ENCODE assay signal across 1 cellular context in the genomic region with DNA sequence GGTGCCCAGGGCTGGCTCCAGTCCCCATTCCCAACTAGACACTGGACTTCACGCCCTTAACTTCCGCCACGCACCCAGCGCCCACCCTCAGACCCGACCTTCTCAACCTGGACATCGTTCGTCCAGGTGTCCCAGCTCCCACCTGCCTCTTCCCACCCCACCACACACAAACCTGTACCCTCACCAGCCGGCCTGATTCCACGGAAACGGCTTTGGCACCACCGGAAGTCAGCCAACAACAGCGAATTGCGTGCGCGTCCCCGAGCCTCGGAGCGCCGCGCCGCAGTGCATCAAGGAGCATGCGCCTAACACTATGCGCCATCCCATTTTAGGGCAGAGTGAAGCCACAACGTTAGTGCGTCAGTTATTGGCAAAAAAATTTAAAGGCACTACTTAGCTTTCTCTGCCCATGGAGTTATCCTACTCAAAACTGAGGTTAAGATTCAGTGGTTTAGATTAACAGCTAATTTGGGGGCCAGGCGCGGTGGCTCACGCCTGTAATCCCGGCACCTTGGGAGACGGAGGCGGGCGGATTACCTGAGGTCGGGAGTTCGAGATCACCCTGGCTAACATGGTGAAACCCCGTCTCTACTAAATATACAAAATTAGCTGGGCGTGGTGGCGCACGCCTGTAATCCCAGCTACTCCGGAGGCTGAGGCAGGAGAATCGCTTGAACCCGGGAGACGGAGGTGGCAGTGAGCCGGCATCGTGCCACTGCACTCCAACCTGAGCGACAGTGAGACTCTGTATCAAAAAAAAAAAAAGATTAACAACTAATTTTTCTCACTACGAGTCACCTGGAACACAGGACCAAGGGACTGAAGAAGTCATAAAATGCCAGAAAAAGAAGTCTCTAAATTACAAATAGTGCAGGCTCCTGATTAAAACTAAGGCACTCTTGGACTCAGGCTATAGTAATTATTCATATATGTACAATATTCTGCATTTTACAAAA.
TF ChIP-seq lines count a peak whose summit lies in the region.

A gene with protein sequence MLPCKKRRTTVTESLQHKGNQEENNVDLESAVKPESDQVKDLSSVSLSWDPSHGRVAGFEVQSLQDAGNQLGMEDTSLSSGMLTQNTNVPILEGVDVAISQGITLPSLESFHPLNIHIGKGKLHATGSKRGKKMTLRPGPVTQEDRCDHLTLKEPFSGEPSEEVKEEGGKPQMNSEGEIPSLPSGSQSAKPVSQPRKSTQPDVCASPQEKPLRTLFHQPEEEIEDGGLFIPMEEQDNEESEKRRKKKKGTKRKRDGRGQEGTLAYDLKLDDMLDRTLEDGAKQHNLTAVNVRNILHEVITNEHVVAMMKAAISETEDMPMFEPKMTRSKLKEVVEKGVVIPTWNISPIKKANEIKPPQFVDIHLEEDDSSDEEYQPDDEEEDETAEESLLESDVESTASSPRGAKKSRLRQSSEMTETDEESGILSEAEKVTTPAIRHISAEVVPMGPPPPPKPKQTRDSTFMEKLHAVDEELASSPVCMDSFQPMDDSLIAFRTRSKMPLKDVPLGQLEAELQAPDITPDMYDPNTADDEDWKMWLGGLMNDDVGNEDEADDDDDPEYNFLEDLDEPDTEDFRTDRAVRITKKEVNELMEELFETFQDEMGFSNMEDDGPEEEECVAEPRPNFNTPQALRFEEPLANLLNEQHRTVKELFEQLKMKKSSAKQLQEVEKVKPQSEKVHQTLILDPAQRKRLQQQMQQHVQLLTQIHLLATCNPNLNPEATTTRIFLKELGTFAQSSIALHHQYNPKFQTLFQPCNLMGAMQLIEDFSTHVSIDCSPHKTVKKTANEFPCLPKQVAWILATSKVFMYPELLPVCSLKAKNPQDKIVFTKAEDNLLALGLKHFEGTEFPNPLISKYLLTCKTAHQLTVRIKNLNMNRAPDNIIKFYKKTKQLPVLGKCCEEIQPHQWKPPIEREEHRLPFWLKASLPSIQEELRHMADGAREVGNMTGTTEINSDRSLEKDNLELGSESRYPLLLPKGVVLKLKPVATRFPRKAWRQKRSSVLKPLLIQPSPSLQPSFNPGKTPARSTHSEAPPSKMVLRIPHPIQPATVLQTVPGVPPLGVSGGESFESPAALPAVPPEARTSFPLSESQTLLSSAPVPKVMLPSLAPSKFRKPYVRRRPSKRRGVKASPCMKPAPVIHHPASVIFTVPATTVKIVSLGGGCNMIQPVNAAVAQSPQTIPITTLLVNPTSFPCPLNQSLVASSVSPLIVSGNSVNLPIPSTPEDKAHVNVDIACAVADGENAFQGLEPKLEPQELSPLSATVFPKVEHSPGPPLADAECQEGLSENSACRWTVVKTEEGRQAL (N-terminal part only) (minus strand): TSS at position 240 of the 956 bp plus-strand sequence. CDS start 3,434 bp downstream, outside the sequence.

TF ChIP-seq in GM12878, 131 proteins besides CTCF, POLR2A, EP300 and RAD21 (continued from another document):
- TF ChIP-seq ZNF592 (IDR thresholded peaks at IDR 0.05) (no peak), HCFC1 (IDR thresholded peaks at IDR 0.05; ENCODE audit: low read length) (peak; percentile 81), POU2F2 (IDR thresholded peaks at IDR 0.05; ENCODE audit: borderline replicate concordance, low read depth, low read length) (no peak), DPF2 (IDR thresholded peaks at IDR 0.05) (no peak), IRF4 (IDR thresholded peaks at IDR 0.05; ENCODE audit: low read depth, low read length) (no peak), GABPA (IDR thresholded peaks at IDR 0.05; ENCODE audit: low read depth) (peak; percentile 69; the same call in 1 of the 2 replicates), CEBPZ (IDR thresholded peaks at IDR 0.05; ENCODE audit: low read depth, low read length) (no peak), E4F1 (IDR thresholded peaks at IDR 0.05; ENCODE audit: borderline replicate concordance, partially characterized antibody) (peak; percentile 68), HDGF (IDR thresholded peaks at IDR 0.05) (peak; percentile 98), SPI1 (IDR thresholded peaks at IDR 0.05; ENCODE audit: borderline replicate concordance, insufficient read depth, low read depth, low read length) (no peak), YY1 (IDR thresholded peaks at IDR 0.05; ENCODE audit: low read depth, low read length) (peak; percentile 99), MTA2 (IDR thresholded peaks at IDR 0.05; ENCODE audit: low read depth) (peak; percentile 29; the same call in 1 of the 2 replicates), RUNX3 (IDR thresholded peaks at IDR 0.05; ENCODE audit: low read length) (no peak), RBBP5 (conservative IDR thresholded peaks at IDR 0.05) (no peak), IRF5 (IDR thresholded peaks at IDR 0.05; ENCODE audit: borderline replicate concordance) (no peak)
- TF ChIP-seq, protein P1, sequence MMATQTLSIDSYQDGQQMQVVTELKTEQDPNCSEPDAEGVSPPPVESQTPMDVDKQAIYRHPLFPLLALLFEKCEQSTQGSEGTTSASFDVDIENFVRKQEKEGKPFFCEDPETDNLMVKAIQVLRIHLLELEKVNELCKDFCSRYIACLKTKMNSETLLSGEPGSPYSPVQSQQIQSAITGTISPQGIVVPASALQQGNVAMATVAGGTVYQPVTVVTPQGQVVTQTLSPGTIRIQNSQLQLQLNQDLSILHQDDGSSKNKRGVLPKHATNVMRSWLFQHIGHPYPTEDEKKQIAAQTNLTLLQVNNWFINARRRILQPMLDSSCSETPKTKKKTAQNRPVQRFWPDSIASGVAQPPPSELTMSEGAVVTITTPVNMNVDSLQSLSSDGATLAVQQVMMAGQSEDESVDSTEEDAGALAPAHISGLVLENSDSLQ (IDR thresholded peaks at IDR 0.05), result 0 out of 2 replicates have a peak, but pooled peaks have one; percentile 8
- TF ChIP-seq, protein P2, sequence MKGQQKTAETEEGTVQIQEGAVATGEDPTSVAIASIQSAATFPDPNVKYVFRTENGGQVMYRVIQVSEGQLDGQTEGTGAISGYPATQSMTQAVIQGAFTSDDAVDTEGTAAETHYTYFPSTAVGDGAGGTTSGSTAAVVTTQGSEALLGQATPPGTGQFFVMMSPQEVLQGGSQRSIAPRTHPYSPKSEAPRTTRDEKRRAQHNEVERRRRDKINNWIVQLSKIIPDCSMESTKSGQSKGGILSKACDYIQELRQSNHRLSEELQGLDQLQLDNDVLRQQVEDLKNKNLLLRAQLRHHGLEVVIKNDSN (IDR thresholded peaks at IDR 0.05; ENCODE audit: borderline replicate concordance, extremely low read length, insufficient read depth, low read depth, low read length), result no peak
- TF ChIP-seq, protein P3, sequence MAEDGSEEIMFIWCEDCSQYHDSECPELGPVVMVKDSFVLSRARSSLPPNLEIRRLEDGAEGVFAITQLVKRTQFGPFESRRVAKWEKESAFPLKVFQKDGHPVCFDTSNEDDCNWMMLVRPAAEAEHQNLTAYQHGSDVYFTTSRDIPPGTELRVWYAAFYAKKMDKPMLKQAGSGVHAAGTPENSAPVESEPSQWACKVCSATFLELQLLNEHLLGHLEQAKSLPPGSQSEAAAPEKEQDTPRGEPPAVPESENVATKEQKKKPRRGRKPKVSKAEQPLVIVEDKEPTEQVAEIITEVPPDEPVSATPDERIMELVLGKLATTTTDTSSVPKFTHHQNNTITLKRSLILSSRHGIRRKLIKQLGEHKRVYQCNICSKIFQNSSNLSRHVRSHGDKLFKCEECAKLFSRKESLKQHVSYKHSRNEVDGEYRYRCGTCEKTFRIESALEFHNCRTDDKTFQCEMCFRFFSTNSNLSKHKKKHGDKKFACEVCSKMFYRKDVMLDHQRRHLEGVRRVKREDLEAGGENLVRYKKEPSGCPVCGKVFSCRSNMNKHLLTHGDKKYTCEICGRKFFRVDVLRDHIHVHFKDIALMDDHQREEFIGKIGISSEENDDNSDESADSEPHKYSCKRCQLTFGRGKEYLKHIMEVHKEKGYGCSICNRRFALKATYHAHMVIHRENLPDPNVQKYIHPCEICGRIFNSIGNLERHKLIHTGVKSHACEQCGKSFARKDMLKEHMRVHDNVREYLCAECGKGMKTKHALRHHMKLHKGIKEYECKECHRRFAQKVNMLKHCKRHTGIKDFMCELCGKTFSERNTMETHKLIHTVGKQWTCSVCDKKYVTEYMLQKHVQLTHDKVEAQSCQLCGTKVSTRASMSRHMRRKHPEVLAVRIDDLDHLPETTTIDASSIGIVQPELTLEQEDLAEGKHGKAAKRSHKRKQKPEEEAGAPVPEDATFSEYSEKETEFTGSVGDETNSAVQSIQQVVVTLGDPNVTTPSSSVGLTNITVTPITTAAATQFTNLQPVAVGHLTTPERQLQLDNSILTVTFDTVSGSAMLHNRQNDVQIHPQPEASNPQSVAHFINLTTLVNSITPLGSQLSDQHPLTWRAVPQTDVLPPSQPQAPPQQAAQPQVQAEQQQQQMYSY (CRISPR knock-in tag; IDR thresholded peaks at IDR 0.05), result no peak
- TF ChIP-seq, protein P4, sequence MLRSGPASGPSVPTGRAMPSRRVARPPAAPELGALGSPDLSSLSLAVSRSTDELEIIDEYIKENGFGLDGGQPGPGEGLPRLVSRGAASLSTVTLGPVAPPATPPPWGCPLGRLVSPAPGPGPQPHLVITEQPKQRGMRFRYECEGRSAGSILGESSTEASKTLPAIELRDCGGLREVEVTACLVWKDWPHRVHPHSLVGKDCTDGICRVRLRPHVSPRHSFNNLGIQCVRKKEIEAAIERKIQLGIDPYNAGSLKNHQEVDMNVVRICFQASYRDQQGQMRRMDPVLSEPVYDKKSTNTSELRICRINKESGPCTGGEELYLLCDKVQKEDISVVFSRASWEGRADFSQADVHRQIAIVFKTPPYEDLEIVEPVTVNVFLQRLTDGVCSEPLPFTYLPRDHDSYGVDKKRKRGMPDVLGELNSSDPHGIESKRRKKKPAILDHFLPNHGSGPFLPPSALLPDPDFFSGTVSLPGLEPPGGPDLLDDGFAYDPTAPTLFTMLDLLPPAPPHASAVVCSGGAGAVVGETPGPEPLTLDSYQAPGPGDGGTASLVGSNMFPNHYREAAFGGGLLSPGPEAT (IDR thresholded peaks at IDR 0.05; ENCODE audit: low read depth), result peak; percentile 98
